In the genomic region with DNA sequence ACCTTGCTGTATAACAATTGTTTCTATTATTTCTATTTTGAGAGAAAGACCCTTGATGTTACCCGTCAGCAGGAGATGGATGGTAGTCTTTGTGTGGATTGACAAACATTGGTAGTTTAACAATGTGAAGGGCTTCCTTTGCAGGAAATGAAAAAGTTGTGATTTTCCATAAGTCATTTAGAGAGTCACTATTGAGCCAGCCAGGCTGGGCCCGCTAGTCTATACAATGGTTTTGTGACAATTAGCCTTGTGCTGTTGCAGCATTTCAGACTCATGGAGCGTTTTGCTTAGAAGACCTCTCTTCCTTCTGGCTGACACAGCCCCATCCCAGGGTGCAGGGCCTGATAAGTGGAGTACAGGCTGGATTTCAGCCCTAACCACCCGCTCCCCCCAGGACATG, we compare ENCODE assay signal across 12 cellular contexts. TPM values are rescaled to one million over a fixed set of nuclear protein-coding genes. Genes with fewer than 3 reads are reported as not detected.
DNase-seq lines count a peak whose midpoint lies in the region; ATAC-seq and TF ChIP-seq lines count a peak whose summit lies in the region.
"Had no signal": no experiment of that assay in that cellular context is flagged by ENCODE, and none has a peak within 500 bp of the region (broad histone marks: within the 10 kb centered on the region; RNA-seq: fewer than 3 reads in every experiment).

No MANE protein-coding gene starts in this region.

- no peaks in the 10 kb centered on the region for H3K9me3 ChIP-seq in MM.1S (replicated peaks; ENCODE audit: insufficient read depth, low read length)
- no peaks in the 10 kb centered on the region for H3K9me3 ChIP-seq in fibroblast of lung (ENCODE audit: control insufficient read depth, insufficient read depth, low read depth, low read length)
- no peaks in the 10 kb centered on the region for H3K9me3 ChIP-seq in spleen
- H3K9me3 ChIP-seq in testis = no peaks in the 10 kb centered on the region

- no peaks in the 10 kb centered on the region for H3K27me3 Mint-ChIP-seq in activated CD4-positive, alpha-beta T cell treated with anti-CD3 and anti-CD28 coated beads for 36 hours
- H3K27me3 Mint-ChIP-seq: T-cell, type B pancreatic cell had no signal

- peaks cover 72% of the 10 kb centered on the region for H3K4me1 ChIP-seq in MM.1S (ENCODE audit: low read length)
- H3K4me1 ChIP-seq in fibroblast of lung (ENCODE audit: control insufficient read depth, extremely low read depth, insufficient read depth, low read length) = peaks cover 35% of the 10 kb centered on the region
- H3K4me1 ChIP-seq in spleen = peaks cover 33 to 65% (median 52%) of the 10 kb centered on the region in 6 donors
- H3K4me1 ChIP-seq in testis = peaks cover 10% of the 10 kb centered on the region

- H3K4me2 ChIP-seq in MM.1S (ENCODE audit: low read depth, low read length) (peak overlapping the region; percentile 79), fibroblast of lung (ENCODE audit: extremely low read depth, insufficient read depth, low read length) (no peak overlapping the region)

- H3K36me3 ChIP-seq in MM.1S (replicated peaks; ENCODE audit: insufficient read depth, low read length) (no peaks in the 10 kb centered on the region), fibroblast of lung (ENCODE audit: control insufficient read depth, insufficient read depth, low read length) (no peaks in the 10 kb centered on the region), spleen (no peaks in the 10 kb centered on the region), testis (ENCODE audit: low read depth, missing control alignments) (no peaks in the 10 kb centered on the region)

- no peaks in the 10 kb centered on the region for H3K9me3 Mint-ChIP-seq in activated CD4-positive, alpha-beta T cell treated with anti-CD3 and anti-CD28 coated beads for 36 hours (ENCODE audit: low read depth)
- H3K9me3 Mint-ChIP-seq: T-cell had no signal

- H4K20me1 ChIP-seq in MM.1S (ENCODE audit: insufficient read depth, low read length) (no peaks in the 10 kb centered on the region), fibroblast of lung (ENCODE audit: control insufficient read depth, extremely low read depth, insufficient read depth, low read length) (no peaks in the 10 kb centered on the region)

- CTCF ChIA-PET in activated CD4-positive, alpha-beta T cell treated with anti-CD3 and anti-CD28 coated beads for 36 hours (lab: Charles Lee) = interaction anchor here (0.6 kb wide), 1 partner anchor 371 kb away, joined by 3 read pairs; no protein-coding TSS in a partner anchor

- H3K27ac Mint-ChIP-seq in activated CD4-positive, alpha-beta T cell treated with anti-CD3 and anti-CD28 coated beads for 36 hours = no peak overlapping the region
- H3K27ac Mint-ChIP-seq: T-cell, type B pancreatic cell had no signal

- no peaks in the 10 kb centered on the region for H3K9me2 ChIP-seq in MM.1S (replicated peaks; ENCODE audit: insufficient read depth, low read length)

- TF ChIP-seq CTCF in MM.1S (IDR thresholded peaks at IDR 0.05; ENCODE audit: low read length) (no peak), fibroblast of lung (conservative IDR thresholded peaks at IDR 0.05 in 1 of 2, IDR thresholded peaks at IDR 0.05 in 1 of 2; ENCODE audit: low read depth in 1 of 2, low read length in 2 of 2) (no peak), spleen (IDR thresholded peaks at IDR 0.05 in 8 of 11, conservative IDR thresholded peaks at IDR 0.05 in 3 of 11) (no peak), testis (IDR thresholded peaks at IDR 0.05) (no peak)

- peaks cover 41% of the 10 kb centered on the region for H3F3A ChIP-seq in MM.1S (ENCODE audit: insufficient read depth, low read length)

- TF ChIP-seq POLR2A in spleen (IDR thresholded peaks at IDR 0.05) (no peak), testis (IDR thresholded peaks at IDR 0.05) (no peak)

- DNase-seq in activated CD4-positive, alpha-beta T cell treated with anti-CD3 and anti-CD28 coated beads for 36 hours = peak; percentile 39
- DNase-seq in activated CD4-positive, alpha-beta T cell treated with anti-CD3 and anti-CD28 coated beads, Interleukin-2, amount 50 U/mL, for 48 hours = no peak
- DNase-seq in MM.1S (peak; percentile 34), fibroblast of lung (ENCODE audit: low read depth in 2 of 2) (no peak), spleen (no peak), H4 (ENCODE audit: low spot score) (no peak), NCI-H82 (lab: John Stamatoyannopoulos, UW) (no peak), testis (no peak)
- DNase-seq: activated gamma-delta T cell treated with Interleukin-2 at 50 U/mL for 16 hours; effector memory CD4-positive, alpha-beta T cell; T-cell had no signal

- ATAC-seq in activated CD4-positive, alpha-beta T cell treated with anti-CD3 and anti-CD28 coated beads for 36 hours = peak; percentile 40
- ATAC-seq: T-cell had no signal

- POLR2A ChIA-PET in activated CD4-positive, alpha-beta T cell treated with anti-CD3 and anti-CD28 coated beads for 36 hours (lab: Charles Lee) = no interaction called here

- peak overlapping the region; percentile 27; the same call in 1 of the 2 replicates for H3K4me3 ChIP-seq in MM.1S (ENCODE audit: low read length)
- no peak overlapping the region for H3K4me3 ChIP-seq in fibroblast of lung (replicated peaks in 1 of 4; ENCODE audit: control extremely low read depth in 1 of 4, insufficient read depth in 1 of 4, low read depth in 3 of 4, low read length in 4 of 4)
- H3K4me3 ChIP-seq in spleen = no peak overlapping the region
- H3K4me3 ChIP-seq in testis = no peak overlapping the region

- intact Hi-C loops in activated CD4-positive, alpha-beta T cell treated with anti-CD3 and anti-CD28 coated beads for 36 hours (cut with DNase I, micrococcal nuclease) = no loop called here
- intact Hi-C loops in spleen (cut with DNase I; ENCODE audit: low total_unique reads) (no loop called here), testis (cut with DNase I; ENCODE audit: low total_unique reads) (no loop called here)

- no peak overlapping the region for H3K4me3 Mint-ChIP-seq in activated CD4-positive, alpha-beta T cell treated with anti-CD3 and anti-CD28 coated beads for 36 hours
- H3K4me3 Mint-ChIP-seq: T-cell, type B pancreatic cell had no signal

- H3K27ac ChIP-seq in MM.1S (ENCODE audit: low read length) = peak overlapping the region; percentile 69
- peak overlapping the region; percentile 49 for H3K27ac ChIP-seq in fibroblast of lung (ENCODE audit: insufficient read depth, low read length)
- H3K27ac ChIP-seq in spleen = peak overlapping the region in 6 of 8 donors; percentile 17 to 100 (median 74)
- H3K27ac ChIP-seq in testis = peak overlapping the region in 1 of 2 donors; percentile 1

- H3K4me1 Mint-ChIP-seq in activated CD4-positive, alpha-beta T cell treated with anti-CD3 and anti-CD28 coated beads for 36 hours = peaks cover 38% of the 10 kb centered on the region

- peaks cover 12% of the 10 kb centered on the region for H3K36me3 Mint-ChIP-seq in activated CD4-positive, alpha-beta T cell treated with anti-CD3 and anti-CD28 coated beads for 36 hours (ENCODE audit: low read depth)

- H3K27me3 ChIP-seq in MM.1S (replicated peaks; ENCODE audit: insufficient read depth, low read length) (no peaks in the 10 kb centered on the region), fibroblast of lung (ENCODE audit: control insufficient read depth, insufficient read depth, low read length) (no peaks in the 10 kb centered on the region), spleen (replicated peaks in 1 of 7) (no peaks in the 10 kb centered on the region), testis (no peaks in the 10 kb centered on the region)

- H2AFZ ChIP-seq in MM.1S (ENCODE audit: low read length) (peak overlapping the region; percentile 20), fibroblast of lung (ENCODE audit: low read length) (no peak overlapping the region)

- H3K79me2 ChIP-seq in MM.1S (ENCODE audit: low read length) (no peaks in the 10 kb centered on the region), fibroblast of lung (ENCODE audit: control insufficient read depth, insufficient read depth, low read length) (peaks cover 7% of the 10 kb centered on the region)

- 62 to 88% (median 77%) methylated on average over 4 of the region's 4 CpGs for WGBS in spleen, 5 donors
- WGBS in testis, 2 donors = 87 to 93% methylated on average over 4 of the region's 4 CpGs

- peak overlapping the region; percentile 48 for H3K9ac ChIP-seq in MM.1S (ENCODE audit: low read length)
- H3K9ac ChIP-seq in fibroblast of lung (ENCODE audit: insufficient read depth, low read length) = no peak overlapping the region

RNA-seq across cellular contexts. Expression of gene SLC38A2, which starts 18.3 kb away (rescaled TPM):
- total RNA-seq in activated CD4-positive, alpha-beta T cell treated with anti-CD3 and anti-CD28 coated beads for 36 hours = 100 to 1,000 TPM; 211 to 296 TPM
- total RNA-seq in fibroblast of lung (883 and 1,357 TPM in 2 replicates), spleen (100 to 1,000 TPM; 118 to 297 (median 211) TPM), testis (100 to 1,000 TPM; 151 to 220 TPM)
- polyA plus RNA-seq in fibroblast of lung (644 and 940 TPM in 2 replicates), spleen (10 to 100 TPM; 40.7 to 55.9 (median 49.8) TPM), testis (ENCODE audit: insufficient read depth, low read depth, low replicate concordance) (56.4 TPM)
- polyA plus RNA-seq in fibroblast of lung (2012) = 373 and 531 TPM in 2 replicates
- 337 and 510 TPM in 2 replicates for polyA minus RNA-seq in fibroblast of lung (ENCODE audit: low replicate concordance)
- total RNA-seq in H4 (2014; rRNA removed; shearing (Covaris generic)) = 203 and 263 TPM in 2 replicates

Comparison
In these comparisons a context has a peak if more than half of its experiments do, and no peak if none do; other contexts are left out.
1. DNase-seq: peak in activated CD4-positive, alpha-beta T cell treated with anti-CD3 and anti-CD28 coated beads for 36 hours (single experiment) and MM.1S (single experiment); none in activated CD4-positive, alpha-beta T cell treated with anti-CD3 and anti-CD28 coated beads, Interleukin-2, amount 50 U/mL, for 48 hours (0 of 2), fibroblast of lung (0 of 2), spleen (single experiment), H4 (single experiment), NCI-H82 (single experiment) and testis (single experiment).